ENCODE assay signal across 27 cellular contexts in the genomic region with DNA sequence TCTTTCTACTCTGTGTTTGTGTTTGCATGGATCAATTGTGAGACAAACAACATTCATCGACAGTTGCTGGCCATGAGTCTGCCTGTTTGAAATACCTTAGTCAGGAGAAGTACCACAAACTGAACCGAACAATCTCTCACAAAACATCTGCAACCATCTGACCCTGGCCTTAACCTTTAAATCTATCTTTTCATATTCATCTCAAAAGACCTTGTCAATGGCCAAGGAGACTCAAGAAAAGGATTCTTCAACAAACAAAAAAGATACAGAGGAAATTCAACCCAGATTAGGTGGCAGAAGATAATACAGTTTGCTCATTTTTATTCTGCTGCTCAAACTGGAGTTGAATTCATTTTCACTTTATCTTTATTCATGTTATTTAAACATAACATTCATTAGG.
"Had no signal": no experiment of that assay in that cellular context is flagged by ENCODE, and none has a peak within 500 bp of the region (broad histone marks: within the 10 kb centered on the region; RNA-seq: fewer than 3 reads in every experiment).

No MANE protein-coding gene starts in this region.

- H3K4me1 ChIP-seq: esophagus squamous epithelium, gastroesophageal sphincter had no signal

- DNase-seq: activated B cell treated with CpG ODN at 0.5 μM for 24 hours; activated CD4-positive, alpha-beta T cell treated with anti-CD3 and anti-CD28 coated beads for 48 hours; activated CD4-positive, alpha-beta T cell treated with anti-CD3 and anti-CD28 coated beads, Interleukin-2, amount 50 U/mL, for 1 hour; activated CD4-positive, alpha-beta T cell treated with anti-CD3 and anti-CD28 coated beads, Interleukin-2, amount 50 U/mL, for 48 hours; activated CD8-positive, alpha-beta memory T cell treated with anti-CD3 and anti-CD28 coated beads for 24 hours; activated CD8-positive, alpha-beta T cell treated with anti-CD3 and anti-CD28 coated beads for 36 hours; activated effector memory CD4-positive, alpha-beta T cell treated with Interleukin-2 at 50 U/mL for 16 hours; activated gamma-delta T cell treated with Interleukin-2 at 50 U/mL for 16 hours; activated naive CD4-positive, alpha-beta T cell treated with anti-CD3 and anti-CD28 coated beads, Interleukin-2, amount 50 U/mL, for 16 hours; activated naive CD4-positive, alpha-beta T cell treated with Interleukin-2 at 50 U/mL for 16 hours; activated T-cell treated with anti-CD3 and anti-CD28 coated beads, Interleukin-2, amount 50 U/mL, for 4 hours; amniotic stem cell; anterior cingulate cortex; brain microvascular endothelial cell; effector memory CD8-positive, alpha-beta T cell; esophagus squamous epithelium; foreskin melanocyte; T-helper 2 cell; WERI-Rb-1 had no signal

- H3K36me3 ChIP-seq: brain microvascular endothelial cell, esophagus squamous epithelium, gastroesophageal sphincter, WERI-Rb-1 had no signal

- H3K27me3 ChIP-seq: brain microvascular endothelial cell, esophagus squamous epithelium, gastroesophageal sphincter had no signal

- FAIRE-seq: astrocyte, bronchial epithelial cell, endometrium, endothelial cell of umbilical vein had no signal

- H3K4me3 ChIP-seq: coronary artery, dorsolateral prefrontal cortex, esophagus squamous epithelium, gastroesophageal sphincter had no signal

- H3K9me3 ChIP-seq: esophagus squamous epithelium, gastroesophageal sphincter had no signal

- H3K27ac ChIP-seq: brain microvascular endothelial cell, coronary artery, dorsolateral prefrontal cortex, epithelial cell of prostate, esophagus squamous epithelium, gastroesophageal sphincter, WERI-Rb-1 had no signal
